ENCODE assay signal across 26 cellular contexts in genomic region chr3:107979538-107979937, GRCh38.
A peak's percentile ranks its signal among the peaks of the same experiment; 100 is the strongest.
DNase-seq lines count a peak whose midpoint lies in the region; ATAC-seq and TF ChIP-seq lines count a peak whose summit lies in the region.
"Had no signal": no experiment of that assay in that cellular context is flagged by ENCODE, and none has a peak within 500 bp of the region (broad histone marks: within the 10 kb centered on the region; RNA-seq: fewer than 3 reads in every experiment).

No MANE protein-coding gene starts in this region.

- H2AFZ ChIP-seq in neural progenitor cell (replicated peaks), result no peak overlapping the region
- H2AFZ ChIP-seq: parathyroid adenoma had no signal

- H3K4me3 Mint-ChIP-seq in effector memory CD8-positive, alpha-beta T cell, result no peak overlapping the region
- no peak overlapping the region for H3K4me3 Mint-ChIP-seq in neural progenitor cell
- H3K4me3 Mint-ChIP-seq: activated B cell treated with CpG ODN at 0.5 μM for 24 hours; activated CD4-positive, alpha-beta memory T cell treated with anti-CD3 and anti-CD28 coated beads for 36 hours; natural killer cell had no signal

- H3K36me3 ChIP-seq in BLaER1 treated with 17β-estradiol and CSF1 and Interleukin-3, amounts not matched to agents 10 nM and 100 nM, result no peaks in the 10 kb centered on the region
- H3K36me3 ChIP-seq in KOPT-K1 (ENCODE audit: insufficient read depth, low read length), result no peaks in the 10 kb centered on the region
- no peaks in the 10 kb centered on the region for H3K36me3 ChIP-seq in neural progenitor cell
- H3K36me3 ChIP-seq: sigmoid colon, uterus had no signal

- no peaks in the 10 kb centered on the region for H3K36me3 Mint-ChIP-seq in effector memory CD8-positive, alpha-beta T cell (ENCODE audit: insufficient read depth)
- no peaks in the 10 kb centered on the region for H3K36me3 Mint-ChIP-seq in neural progenitor cell
- H3K36me3 Mint-ChIP-seq: activated CD4-positive, alpha-beta memory T cell treated with anti-CD3 and anti-CD28 coated beads for 36 hours; CD8-positive, alpha-beta T cell; natural killer cell had no signal

- no peak for ATAC-seq in effector memory CD8-positive, alpha-beta T cell (replicated peaks)
- ATAC-seq in HG02642 (IDR thresholded peaks at IDR 0.05; ENCODE audit: poor library complexity, unreplicated experiment), result no peak
- ATAC-seq: CD8-positive, alpha-beta T cell; K562; natural killer cell had no signal

- H3K4me1 Mint-ChIP-seq in effector memory CD8-positive, alpha-beta T cell (ENCODE audit: low read depth in 2 of 2), result peaks cover 37 to 40% of the 10 kb centered on the region in 2 donors
- peaks cover 51% of the 10 kb centered on the region for H3K4me1 Mint-ChIP-seq in neural progenitor cell

- no peaks in the 10 kb centered on the region for H3K27me3 ChIP-seq in BLaER1 treated with 17β-estradiol and CSF1 and Interleukin-3, amounts not matched to agents 10 nM and 100 nM
- H3K27me3 ChIP-seq in neural progenitor cell, result no peaks in the 10 kb centered on the region
- H3K27me3 ChIP-seq: sigmoid colon, uterus had no signal

- H3F3A ChIP-seq in neural progenitor cell (ENCODE audit: low read depth), result no peaks in the 10 kb centered on the region

- H3K9me3 Mint-ChIP-seq in effector memory CD8-positive, alpha-beta T cell, result no peaks in the 10 kb centered on the region
- H3K9me3 Mint-ChIP-seq in neural progenitor cell, result no peaks in the 10 kb centered on the region
- H3K9me3 Mint-ChIP-seq: activated B cell treated with CpG ODN at 0.5 μM for 24 hours; activated CD4-positive, alpha-beta memory T cell treated with anti-CD3 and anti-CD28 coated beads for 36 hours; CD8-positive, alpha-beta T cell; natural killer cell; T-helper 2 cell treated with Interferon-gamma antibody and Interleukin-4, amounts not matched to agents 5 μg/mL and 100 μg/mL, for 36 hours had no signal

- H3K4me2 ChIP-seq in BLaER1 treated with 17β-estradiol and CSF1 and Interleukin-3, amounts not matched to agents 10 nM and 100 nM, result peak overlapping the region; percentile 48 to 82 (median 68); a peak in 20 of 22 replicates
- H3K4me2 ChIP-seq in neural progenitor cell, result no peak overlapping the region
- H3K4me2 ChIP-seq: SK-N-SH had no signal

- no peaks in the 10 kb centered on the region for H3K9me3 ChIP-seq in BLaER1 treated with 17β-estradiol and CSF1 and Interleukin-3, amounts not matched to agents 10 nM and 100 nM (replicated peaks in 1 of 11)
- no peaks in the 10 kb centered on the region for H3K9me3 ChIP-seq in KOPT-K1 (ENCODE audit: insufficient read depth, low read length, poor library complexity, severe bottlenecking)
- no peaks in the 10 kb centered on the region for H3K9me3 ChIP-seq in neural progenitor cell (ENCODE audit: low read depth)
- H3K9me3 ChIP-seq: sigmoid colon, SK-N-SH, uterus had no signal

- no peaks in the 10 kb centered on the region for H4K20me1 ChIP-seq in BLaER1 treated with 17β-estradiol and CSF1 and Interleukin-3, amounts not matched to agents 10 nM and 100 nM
- no peaks in the 10 kb centered on the region for H4K20me1 ChIP-seq in neural progenitor cell (ENCODE audit: low read depth)

- H3K27me3 Mint-ChIP-seq in effector memory CD8-positive, alpha-beta T cell, result no peaks in the 10 kb centered on the region
- H3K27me3 Mint-ChIP-seq in neural progenitor cell (ENCODE audit: insufficient read depth, low read depth), result no peaks in the 10 kb centered on the region
- H3K27me3 Mint-ChIP-seq: activated B cell treated with CpG ODN at 0.5 μM for 24 hours; activated CD4-positive, alpha-beta memory T cell treated with anti-CD3 and anti-CD28 coated beads for 36 hours had no signal

- no peak overlapping the region for H3K9ac ChIP-seq in BLaER1 treated with 17β-estradiol and CSF1 and Interleukin-3, amounts not matched to agents 10 nM and 100 nM
- no peak overlapping the region for H3K9ac ChIP-seq in neural progenitor cell
- H3K9ac ChIP-seq: parathyroid adenoma, SK-N-SH had no signal

- H3K27ac Mint-ChIP-seq in effector memory CD8-positive, alpha-beta T cell, result peak overlapping the region; percentile 17 to 69
- H3K27ac Mint-ChIP-seq in neural progenitor cell, result peak overlapping the region; percentile 92
- H3K27ac Mint-ChIP-seq: activated B cell treated with CpG ODN at 0.5 μM for 24 hours; activated CD4-positive, alpha-beta memory T cell treated with anti-CD3 and anti-CD28 coated beads for 36 hours; natural killer cell; T-helper 2 cell treated with Interferon-gamma antibody and Interleukin-4, amounts not matched to agents 5 μg/mL and 100 μg/mL, for 36 hours had no signal

- TF ChIP-seq CTCF in neural progenitor cell (IDR thresholded peaks at IDR 0.05), result no peak

- no peak overlapping the region for H3K4me3 ChIP-seq in BLaER1 treated with 17β-estradiol and CSF1 and Interleukin-3, amounts not matched to agents 10 nM and 100 nM
- no peak overlapping the region for H3K4me3 ChIP-seq in neural progenitor cell
- H3K4me3 ChIP-seq: K562, sigmoid colon, uterus had no signal

- no peaks in the 10 kb centered on the region for H3K79me2 ChIP-seq in neural progenitor cell (ENCODE audit: low read depth)
- H3K79me2 ChIP-seq: parathyroid adenoma had no signal

- DNase-seq in effector memory CD8-positive, alpha-beta T cell, result no peak
- peak; percentile 38 for DNase-seq in neural progenitor cell (ENCODE audit: low spot score)
- DNase-seq in NCI-H1105 treated with DMSO at 0.1 percent for 48 hours (lab: John Stamatoyannopoulos, UW), result no peak
- no peak for DNase-seq in NCI-H2081 (lab: John Stamatoyannopoulos, UW)
- DNase-seq in SK-N-DZ (ENCODE audit: low spot score), result no peak
- DNase-seq: activated B cell treated with CpG ODN at 0.5 μM for 24 hours; activated CD4-positive, alpha-beta memory T cell treated with anti-CD3 and anti-CD28 coated beads for 36 hours; anterior cingulate cortex; CD8-positive, alpha-beta T cell; DMS53; effector memory CD4-positive, alpha-beta T cell; HCEC 1CT; mesenchymal stem cell; natural killer cell; NCI-H1436 treated with DMSO at 0.1 percent for 48 hours; NCI-H2171 treated with DMSO at 0.1 percent for 48 hours; NCI-H69; sigmoid colon; SK-N-SH; uterus had no signal

- no peak overlapping the region for H3K27ac ChIP-seq in BLaER1 treated with 17β-estradiol and CSF1 and Interleukin-3, amounts not matched to agents 10 nM and 100 nM
- H3K27ac ChIP-seq in KOPT-K1 (ENCODE audit: low read depth, low read length, poor library complexity, severe bottlenecking), result peak overlapping the region; percentile 15
- no peak overlapping the region for H3K27ac ChIP-seq in neural progenitor cell
- H3K27ac ChIP-seq: parathyroid adenoma, sigmoid colon, uterus had no signal

- H3K4me1 ChIP-seq in BLaER1 treated with 17β-estradiol and CSF1 and Interleukin-3, amounts not matched to agents 10 nM and 100 nM, result peaks cover 34 to 56% (median 38%) of the 10 kb centered on the region in 10 experiments
- H3K4me1 ChIP-seq in neural progenitor cell, result peaks cover 10% of the 10 kb centered on the region
- H3K4me1 ChIP-seq: parathyroid adenoma, uterus had no signal
